Comparison of ENCODE assay signal across 1 cellular context in the genomic region with DNA sequence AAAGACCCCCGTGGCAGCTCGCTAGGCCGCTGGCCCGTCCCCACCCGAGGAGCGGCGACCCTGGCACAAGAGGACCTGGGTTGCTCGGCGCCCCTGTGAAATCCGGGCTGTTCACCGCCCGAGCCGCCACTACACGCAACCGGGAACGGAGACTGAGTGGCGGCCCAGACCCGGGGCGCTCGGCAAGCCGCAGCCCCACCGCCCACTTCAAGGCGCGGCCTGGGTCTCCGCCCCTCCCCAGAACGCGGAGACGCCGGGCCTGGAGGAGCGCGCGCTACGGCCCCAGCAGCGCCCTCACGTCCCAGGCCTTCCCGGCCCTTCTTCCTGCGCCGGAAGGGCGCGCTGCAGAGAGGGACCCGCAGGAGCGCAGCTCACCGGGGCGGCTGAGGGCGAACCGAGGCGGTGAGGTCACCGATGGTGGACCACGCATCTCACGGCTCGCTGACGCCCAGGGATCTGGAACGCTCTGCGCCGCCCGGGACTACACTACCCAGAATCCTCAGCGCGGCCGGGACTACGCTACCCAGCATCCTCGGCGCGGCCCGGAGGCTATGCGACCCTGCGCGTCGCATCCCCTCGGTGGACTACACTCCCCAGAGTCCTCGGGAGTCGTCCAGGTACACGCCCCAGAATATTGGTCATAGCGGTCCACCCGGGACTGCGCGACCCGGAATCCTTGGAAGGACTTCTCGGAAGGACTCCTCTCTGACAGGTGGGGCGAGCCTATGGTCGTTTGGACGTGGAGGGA.
TF ChIP-seq lines count a peak whose summit lies in the region.

A gene (minus strand): TSS at position 470 of the 748 bp plus-strand sequence. CDS start 10,436 bp downstream, outside the sequence.

TF ChIP-seq in HEK293, 187 proteins besides CTCF, POLR2A, EP300 and RAD21 (continued from another document and continues in another):
- TF ChIP-seq, protein P1, sequence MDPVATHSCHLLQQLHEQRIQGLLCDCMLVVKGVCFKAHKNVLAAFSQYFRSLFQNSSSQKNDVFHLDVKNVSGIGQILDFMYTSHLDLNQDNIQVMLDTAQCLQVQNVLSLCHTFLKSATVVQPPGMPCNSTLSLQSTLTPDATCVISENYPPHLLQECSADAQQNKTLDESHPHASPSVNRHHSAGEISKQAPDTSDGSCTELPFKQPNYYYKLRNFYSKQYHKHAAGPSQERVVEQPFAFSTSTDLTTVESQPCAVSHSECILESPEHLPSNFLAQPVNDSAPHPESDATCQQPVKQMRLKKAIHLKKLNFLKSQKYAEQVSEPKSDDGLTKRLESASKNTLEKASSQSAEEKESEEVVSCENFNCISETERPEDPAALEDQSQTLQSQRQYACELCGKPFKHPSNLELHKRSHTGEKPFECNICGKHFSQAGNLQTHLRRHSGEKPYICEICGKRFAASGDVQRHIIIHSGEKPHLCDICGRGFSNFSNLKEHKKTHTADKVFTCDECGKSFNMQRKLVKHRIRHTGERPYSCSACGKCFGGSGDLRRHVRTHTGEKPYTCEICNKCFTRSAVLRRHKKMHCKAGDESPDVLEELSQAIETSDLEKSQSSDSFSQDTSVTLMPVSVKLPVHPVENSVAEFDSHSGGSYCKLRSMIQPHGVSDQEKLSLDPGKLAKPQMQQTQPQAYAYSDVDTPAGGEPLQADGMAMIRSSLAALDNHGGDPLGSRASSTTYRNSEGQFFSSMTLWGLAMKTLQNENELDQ (tag by site-specific recombination; IDR thresholded peaks at IDR 0.05; ENCODE audit: low read depth) = no peak
- TF ChIP-seq TCF7L2 (IDR thresholded peaks at IDR 0.05; ENCODE audit: borderline replicate concordance, low read depth, low read length) (no peak), OVOL3 (tag by site-specific recombination; IDR thresholded peaks at IDR 0.05) (no peak), ZBTB48 (tag by site-specific recombination; IDR thresholded peaks at IDR 0.05) (peak; percentile 90), ZBTB21 (tag by site-specific recombination; IDR thresholded peaks at IDR 0.05) (no peak), ZNF514 (tag by site-specific recombination; IDR thresholded peaks at IDR 0.05) (no peak), ZBTB1 (tag by site-specific recombination; IDR thresholded peaks at IDR 0.05) (no peak), ZNF19 (tag by site-specific recombination; IDR thresholded peaks at IDR 0.05; ENCODE audit: low read depth) (no peak), ZNF324 (tag by site-specific recombination; IDR thresholded peaks at IDR 0.05) (peak; percentile 95), GLI4 (tag by site-specific recombination; IDR thresholded peaks at IDR 0.05) (no peak), ZNF792 (tag by site-specific recombination; IDR thresholded peaks at IDR 0.05) (no peak), ZNF501 (tag by site-specific recombination; IDR thresholded peaks at IDR 0.05) (no peak; the same call in 1 of the 2 replicates), ZNF621 (tag by site-specific recombination; IDR thresholded peaks at IDR 0.05) (no peak), ZNF391 (tag by site-specific recombination; IDR thresholded peaks at IDR 0.05; ENCODE audit: borderline replicate concordance, low read depth) (peak; percentile 43), ZNF239 (tag by site-specific recombination; IDR thresholded peaks at IDR 0.05) (no peak), WT1 (tag by site-specific recombination; IDR thresholded peaks at IDR 0.05) (no peak), ZNF416 (tag by site-specific recombination; IDR thresholded peaks at IDR 0.05) (no peak), ZNF768 (tag by site-specific recombination; IDR thresholded peaks at IDR 0.05) (no peak), ZNF202 (tag by site-specific recombination; IDR thresholded peaks at IDR 0.05; ENCODE audit: borderline replicate concordance) (no peak), ZNF48 (tag by site-specific recombination; IDR thresholded peaks at IDR 0.05) (no peak), ZNF670 (tag by site-specific recombination; IDR thresholded peaks at IDR 0.05; ENCODE audit: low read depth) (no peak), SALL2 (tag by site-specific recombination; IDR thresholded peaks at IDR 0.05; ENCODE audit: borderline replicate concordance) (no peak), ZBTB8A (tag by site-specific recombination; IDR thresholded peaks at IDR 0.05) (peak; percentile 97), ZNF16 (tag by site-specific recombination; IDR thresholded peaks at IDR 0.05; ENCODE audit: low read depth) (no peak), ZFHX2 (tag by site-specific recombination; conservative IDR thresholded peaks at IDR 0.05) (peak; percentile 77), ZNF664 (tag by site-specific recombination; IDR thresholded peaks at IDR 0.05) (no peak), ZNF140 (tag by site-specific recombination; IDR thresholded peaks at IDR 0.05) (no peak), MEIS1 (CRISPR knock-in tag; IDR thresholded peaks at IDR 0.05; ENCODE audit: borderline replicate concordance) (no peak), ZBTB7A (tag by site-specific recombination; IDR thresholded peaks at IDR 0.05; ENCODE audit: low read depth) (peak; percentile 89), ZNF561 (tag by site-specific recombination; IDR thresholded peaks at IDR 0.05; ENCODE audit: borderline replicate concordance) (no peak; the same call in 1 of the 2 replicates), ZNF677 (tag by site-specific recombination; IDR thresholded peaks at IDR 0.05) (no peak)
- TF ChIP-seq, protein P2, sequence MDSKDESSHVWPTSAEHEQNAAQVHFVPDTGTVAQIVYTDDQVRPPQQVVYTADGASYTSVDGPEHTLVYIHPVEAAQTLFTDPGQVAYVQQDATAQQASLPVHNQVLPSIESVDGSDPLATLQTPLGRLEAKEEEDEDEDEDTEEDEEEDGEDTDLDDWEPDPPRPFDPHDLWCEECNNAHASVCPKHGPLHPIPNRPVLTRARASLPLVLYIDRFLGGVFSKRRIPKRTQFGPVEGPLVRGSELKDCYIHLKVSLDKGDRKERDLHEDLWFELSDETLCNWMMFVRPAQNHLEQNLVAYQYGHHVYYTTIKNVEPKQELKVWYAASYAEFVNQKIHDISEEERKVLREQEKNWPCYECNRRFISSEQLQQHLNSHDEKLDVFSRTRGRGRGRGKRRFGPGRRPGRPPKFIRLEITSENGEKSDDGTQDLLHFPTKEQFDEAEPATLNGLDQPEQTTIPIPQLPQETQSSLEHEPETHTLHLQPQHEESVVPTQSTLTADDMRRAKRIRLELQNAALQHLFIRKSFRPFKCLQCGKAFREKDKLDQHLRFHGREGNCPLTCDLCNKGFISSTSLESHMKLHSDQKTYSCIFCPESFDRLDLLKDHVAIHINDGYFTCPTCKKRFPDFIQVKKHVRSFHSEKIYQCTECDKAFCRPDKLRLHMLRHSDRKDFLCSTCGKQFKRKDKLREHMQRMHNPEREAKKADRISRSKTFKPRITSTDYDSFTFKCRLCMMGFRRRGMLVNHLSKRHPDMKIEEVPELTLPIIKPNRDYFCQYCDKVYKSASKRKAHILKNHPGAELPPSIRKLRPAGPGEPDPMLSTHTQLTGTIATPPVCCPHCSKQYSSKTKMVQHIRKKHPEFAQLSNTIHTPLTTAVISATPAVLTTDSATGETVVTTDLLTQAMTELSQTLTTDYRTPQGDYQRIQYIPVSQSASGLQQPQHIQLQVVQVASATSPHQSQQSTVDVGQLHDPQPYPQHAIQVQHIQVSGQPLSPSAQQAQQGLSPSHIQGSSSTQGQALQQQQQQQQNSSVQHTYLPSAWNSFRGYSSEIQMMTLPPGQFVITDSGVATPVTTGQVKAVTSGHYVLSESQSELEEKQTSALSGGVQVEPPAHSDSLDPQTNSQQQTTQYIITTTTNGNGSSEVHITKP (tag by site-specific recombination; IDR thresholded peaks at IDR 0.05) = peak; percentile 71
- TF ChIP-seq, protein P3, sequence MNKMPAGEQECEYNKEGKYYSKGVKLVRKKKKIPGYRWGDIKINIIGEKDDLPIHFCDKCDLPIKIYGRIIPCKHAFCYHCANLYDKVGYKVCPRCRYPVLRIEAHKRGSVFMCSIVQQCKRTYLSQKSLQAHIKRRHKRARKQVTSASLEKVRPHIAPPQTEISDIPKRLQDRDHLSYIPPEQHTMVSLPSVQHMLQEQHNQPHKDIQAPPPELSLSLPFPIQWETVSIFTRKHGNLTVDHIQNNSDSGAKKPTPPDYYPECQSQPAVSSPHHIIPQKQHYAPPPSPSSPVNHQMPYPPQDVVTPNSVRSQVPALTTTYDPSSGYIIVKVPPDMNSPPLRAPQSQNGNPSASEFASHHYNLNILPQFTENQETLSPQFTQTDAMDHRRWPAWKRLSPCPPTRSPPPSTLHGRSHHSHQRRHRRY (tag by site-specific recombination; IDR thresholded peaks at IDR 0.05) = no peak
- TF ChIP-seq, protein P4, sequence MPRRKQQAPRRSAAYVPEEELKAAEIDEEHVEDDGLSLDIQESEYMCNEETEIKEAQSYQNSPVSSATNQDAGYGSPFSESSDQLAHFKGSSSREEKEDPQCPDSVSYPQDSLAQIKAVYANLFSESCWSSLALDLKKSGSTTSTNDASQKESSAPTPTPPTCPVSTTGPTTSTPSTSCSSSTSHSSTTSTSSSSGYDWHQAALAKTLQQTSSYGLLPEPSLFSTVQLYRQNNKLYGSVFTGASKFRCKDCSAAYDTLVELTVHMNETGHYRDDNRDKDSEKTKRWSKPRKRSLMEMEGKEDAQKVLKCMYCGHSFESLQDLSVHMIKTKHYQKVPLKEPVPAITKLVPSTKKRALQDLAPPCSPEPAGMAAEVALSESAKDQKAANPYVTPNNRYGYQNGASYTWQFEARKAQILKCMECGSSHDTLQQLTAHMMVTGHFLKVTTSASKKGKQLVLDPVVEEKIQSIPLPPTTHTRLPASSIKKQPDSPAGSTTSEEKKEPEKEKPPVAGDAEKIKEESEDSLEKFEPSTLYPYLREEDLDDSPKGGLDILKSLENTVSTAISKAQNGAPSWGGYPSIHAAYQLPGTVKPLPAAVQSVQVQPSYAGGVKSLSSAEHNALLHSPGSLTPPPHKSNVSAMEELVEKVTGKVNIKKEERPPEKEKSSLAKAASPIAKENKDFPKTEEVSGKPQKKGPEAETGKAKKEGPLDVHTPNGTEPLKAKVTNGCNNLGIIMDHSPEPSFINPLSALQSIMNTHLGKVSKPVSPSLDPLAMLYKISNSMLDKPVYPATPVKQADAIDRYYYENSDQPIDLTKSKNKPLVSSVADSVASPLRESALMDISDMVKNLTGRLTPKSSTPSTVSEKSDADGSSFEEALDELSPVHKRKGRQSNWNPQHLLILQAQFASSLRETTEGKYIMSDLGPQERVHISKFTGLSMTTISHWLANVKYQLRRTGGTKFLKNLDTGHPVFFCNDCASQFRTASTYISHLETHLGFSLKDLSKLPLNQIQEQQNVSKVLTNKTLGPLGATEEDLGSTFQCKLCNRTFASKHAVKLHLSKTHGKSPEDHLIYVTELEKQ (tag by site-specific recombination; IDR thresholded peaks at IDR 0.05; ENCODE audit: borderline replicate concordance) = no peak
- TF ChIP-seq, protein P5, sequence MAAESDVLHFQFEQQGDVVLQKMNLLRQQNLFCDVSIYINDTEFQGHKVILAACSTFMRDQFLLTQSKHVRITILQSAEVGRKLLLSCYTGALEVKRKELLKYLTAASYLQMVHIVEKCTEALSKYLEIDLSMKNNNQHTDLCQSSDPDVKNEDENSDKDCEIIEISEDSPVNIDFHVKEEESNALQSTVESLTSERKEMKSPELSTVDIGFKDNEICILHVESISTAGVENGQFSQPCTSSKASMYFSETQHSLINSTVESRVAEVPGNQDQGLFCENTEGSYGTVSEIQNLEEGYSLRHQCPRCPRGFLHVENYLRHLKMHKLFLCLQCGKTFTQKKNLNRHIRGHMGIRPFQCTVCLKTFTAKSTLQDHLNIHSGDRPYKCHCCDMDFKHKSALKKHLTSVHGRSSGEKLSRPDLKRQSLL (tag by site-specific recombination; IDR thresholded peaks at IDR 0.05) = no peak
- TF ChIP-seq, protein P6, sequence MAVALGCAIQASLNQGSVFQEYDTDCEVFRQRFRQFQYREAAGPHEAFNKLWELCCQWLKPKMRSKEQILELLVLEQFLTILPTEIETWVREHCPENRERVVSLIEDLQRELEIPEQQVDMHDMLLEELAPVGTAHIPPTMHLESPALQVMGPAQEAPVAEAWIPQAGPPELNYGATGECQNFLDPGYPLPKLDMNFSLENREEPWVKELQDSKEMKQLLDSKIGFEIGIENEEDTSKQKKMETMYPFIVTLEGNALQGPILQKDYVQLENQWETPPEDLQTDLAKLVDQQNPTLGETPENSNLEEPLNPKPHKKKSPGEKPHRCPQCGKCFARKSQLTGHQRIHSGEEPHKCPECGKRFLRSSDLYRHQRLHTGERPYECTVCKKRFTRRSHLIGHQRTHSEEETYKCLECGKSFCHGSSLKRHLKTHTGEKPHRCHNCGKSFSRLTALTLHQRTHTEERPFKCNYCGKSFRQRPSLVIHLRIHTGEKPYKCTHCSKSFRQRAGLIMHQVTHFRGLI (tag by site-specific recombination; IDR thresholded peaks at IDR 0.05) = no peak
- TF ChIP-seq, protein P7, sequence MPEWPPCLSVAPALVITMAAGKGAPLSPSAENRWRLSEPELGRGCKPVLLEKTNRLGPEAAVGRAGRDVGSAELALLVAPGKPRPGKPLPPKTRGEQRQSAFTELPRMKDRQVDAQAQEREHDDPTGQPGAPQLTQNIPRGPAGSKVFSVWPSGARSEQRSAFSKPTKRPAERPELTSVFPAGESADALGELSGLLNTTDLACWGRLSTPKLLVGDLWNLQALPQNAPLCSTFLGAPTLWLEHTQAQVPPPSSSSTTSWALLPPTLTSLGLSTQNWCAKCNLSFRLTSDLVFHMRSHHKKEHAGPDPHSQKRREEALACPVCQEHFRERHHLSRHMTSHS (tag by site-specific recombination; IDR thresholded peaks at IDR 0.05) = no peak
- TF ChIP-seq, protein P8, sequence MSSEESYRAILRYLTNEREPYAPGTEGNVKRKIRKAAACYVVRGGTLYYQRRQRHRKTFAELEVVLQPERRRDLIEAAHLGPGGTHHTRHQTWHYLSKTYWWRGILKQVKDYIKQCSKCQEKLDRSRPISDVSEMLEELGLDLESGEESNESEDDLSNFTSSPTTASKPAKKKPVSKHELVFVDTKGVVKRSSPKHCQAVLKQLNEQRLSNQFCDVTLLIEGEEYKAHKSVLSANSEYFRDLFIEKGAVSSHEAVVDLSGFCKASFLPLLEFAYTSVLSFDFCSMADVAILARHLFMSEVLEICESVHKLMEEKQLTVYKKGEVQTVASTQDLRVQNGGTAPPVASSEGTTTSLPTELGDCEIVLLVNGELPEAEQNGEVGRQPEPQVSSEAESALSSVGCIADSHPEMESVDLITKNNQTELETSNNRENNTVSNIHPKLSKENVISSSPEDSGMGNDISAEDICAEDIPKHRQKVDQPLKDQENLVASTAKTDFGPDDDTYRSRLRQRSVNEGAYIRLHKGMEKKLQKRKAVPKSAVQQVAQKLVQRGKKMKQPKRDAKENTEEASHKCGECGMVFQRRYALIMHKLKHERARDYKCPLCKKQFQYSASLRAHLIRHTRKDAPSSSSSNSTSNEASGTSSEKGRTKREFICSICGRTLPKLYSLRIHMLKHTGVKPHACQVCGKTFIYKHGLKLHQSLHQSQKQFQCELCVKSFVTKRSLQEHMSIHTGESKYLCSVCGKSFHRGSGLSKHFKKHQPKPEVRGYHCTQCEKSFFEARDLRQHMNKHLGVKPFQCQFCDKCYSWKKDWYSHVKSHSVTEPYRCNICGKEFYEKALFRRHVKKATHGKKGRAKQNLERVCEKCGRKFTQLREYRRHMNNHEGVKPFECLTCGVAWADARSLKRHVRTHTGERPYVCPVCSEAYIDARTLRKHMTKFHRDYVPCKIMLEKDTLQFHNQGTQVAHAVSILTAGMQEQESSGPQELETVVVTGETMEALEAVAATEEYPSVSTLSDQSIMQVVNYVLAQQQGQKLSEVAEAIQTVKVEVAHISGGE (tag by site-specific recombination; conservative IDR thresholded peaks at IDR 0.05; ENCODE audit: low read depth) = peak; percentile 90
